8 cellular contexts compared by ENCODE assay signal in genomic region chr11:96338910-96339703, GRCh38. TPM values are rescaled to one million over a fixed set of nuclear protein-coding genes. Genes with fewer than 3 reads are reported as not detected.
DNase-seq lines count a peak whose midpoint lies in the region; ATAC-seq and TF ChIP-seq lines count a peak whose summit lies in the region.

No MANE protein-coding gene starts in this region.

- peak overlapping the region in 1 of 2 experiments; percentile 25 for H3K14ac ChIP-seq in mesenchymal stem cell (ENCODE audit: low read length in 2 of 2)

- POLR2A ChIA-PET in A673 (lab: Charles Lee; ENCODE audit: low non-redundant PET): interaction anchor here (0.7 kb wide), 1 partner anchor 63 kb away, joined by 3 read pairs; no protein-coding TSS in a partner anchor

- TF ChIP-seq CTCF in A673 (conservative IDR thresholded peaks at IDR 0.05; ENCODE audit: low read depth, low read length): no peak
- TF ChIP-seq CTCF in stomach (IDR thresholded peaks at IDR 0.05): no peak

- peak overlapping the region; percentile 85 for H2BK15ac ChIP-seq in mesenchymal stem cell (ENCODE audit: low read depth, poor library complexity, severe bottlenecking)

- H4K91ac ChIP-seq in mesenchymal stem cell (ENCODE audit: low read length): peak overlapping the region; percentile 93

- H3K9ac ChIP-seq in mesenchymal stem cell (ENCODE audit: low read length): peak overlapping the region; percentile 99

- H3K79me1 ChIP-seq in mesenchymal stem cell (replicated peaks; ENCODE audit: low read length, poor library complexity, severe bottlenecking): peaks cover 6% of the 10 kb centered on the region

- H3K23ac ChIP-seq in mesenchymal stem cell (ENCODE audit: low read length in 2 of 2): peak overlapping the region in 1 of 2 experiments; percentile 66

- H3K4ac ChIP-seq in mesenchymal stem cell (ENCODE audit: low read depth in 1 of 2, low read length in 2 of 2): peak overlapping the region; percentile 77 to 79

- H4K8ac ChIP-seq in mesenchymal stem cell (ENCODE audit: low read length): peak overlapping the region; percentile 83

- H3K27ac ChIP-seq in A673 (ENCODE audit: low read depth, low read length, poor library complexity, severe bottlenecking) (peak overlapping the region; percentile 36), mesenchymal stem cell (ENCODE audit: low read length, poor library complexity, severe bottlenecking) (peak overlapping the region; percentile 73), stomach (peak overlapping the region; percentile 79 to 90 (median 86))

- H3K4me2 ChIP-seq in mesenchymal stem cell (ENCODE audit: low read length, poor library complexity, severe bottlenecking): peak overlapping the region; percentile 35

- peak; percentile 32 for ATAC-seq in GM19043 (IDR thresholded peaks at IDR 0.05; ENCODE audit: low read depth, unreplicated experiment)
- peak; percentile 32 for ATAC-seq in HG03139 (IDR thresholded peaks at IDR 0.05; ENCODE audit: unreplicated experiment)

- CTCF ChIA-PET in A673 (lab: Charles Lee): interaction anchor here (0.6 kb wide), 1 partner anchor 16 kb away, joined by 6 read pairs; no protein-coding TSS in a partner anchor

- H3K4me1 ChIP-seq in A673 (ENCODE audit: insufficient read depth, low read length, poor library complexity, severe bottlenecking) (peaks cover 67% of the 10 kb centered on the region), mesenchymal stem cell (ENCODE audit: control insufficient read depth, insufficient read depth, low read depth, low read length) (peaks cover 18% of the 10 kb centered on the region), stomach (peaks cover 42 to 65% (median 55%) of the 10 kb centered on the region in 4 donors)

- H2BK12ac ChIP-seq in mesenchymal stem cell (ENCODE audit: low read length in 2 of 2): peak overlapping the region; percentile 29 to 75

- DNase-seq in A673 (ENCODE audit: low spot score) (no peak), cerebellum (ENCODE audit: low spot score) (peak; percentile 35), mesenchymal stem cell (peak; percentile 80), stomach (no peak), NCI-H526 (lab: John Stamatoyannopoulos, UW) (no peak)

- H3K18ac ChIP-seq in mesenchymal stem cell (ENCODE audit: low read depth in 1 of 2, low read length in 2 of 2): peak overlapping the region; percentile 88 to 91

- peak overlapping the region; percentile 58 for H2BK5ac ChIP-seq in mesenchymal stem cell (ENCODE audit: low read depth, low read length, poor library complexity, severe bottlenecking)

- TF ChIP-seq EP300 in stomach (IDR thresholded peaks at IDR 0.05): no peak

- 49% methylated on average over 11 of the region's 13 CpGs for WGBS in mesenchymal stem cell
- 14 to 26% (median 21%) methylated on average over 13 of the region's 13 CpGs for WGBS in stomach, 5 donors

- H3K27ac Mint-ChIP-seq in T-helper 1 cell treated with Interleukin-12 subunit alpha and Interleukin-12 subunit beta and Interleukin-4 antibody, amounts not matched to agents 30 μg/mL and 1 μg/mL, for 36 hours: peak overlapping the region; percentile 93

- no peaks in the 10 kb centered on the region for H3K9me3 Mint-ChIP-seq in T-helper 1 cell treated with Interleukin-12 subunit alpha and Interleukin-12 subunit beta and Interleukin-4 antibody, amounts not matched to agents 30 μg/mL and 1 μg/mL, for 36 hours

- H2AFZ ChIP-seq in mesenchymal stem cell (ENCODE audit: low read depth, low read length): no peak overlapping the region

- H3K4me3 Mint-ChIP-seq in T-helper 1 cell treated with Interleukin-12 subunit alpha and Interleukin-12 subunit beta and Interleukin-4 antibody, amounts not matched to agents 30 μg/mL and 1 μg/mL, for 36 hours: peak overlapping the region; percentile 97

- H3K27me3 ChIP-seq in A673 (replicated peaks; ENCODE audit: insufficient read depth, low read depth, low read length, poor library complexity) (no peaks in the 10 kb centered on the region), mesenchymal stem cell (ENCODE audit: control insufficient read depth in 1 of 2, insufficient read depth in 1 of 2, low read length in 2 of 2) (no peaks in the 10 kb centered on the region), stomach (no peaks in the 10 kb centered on the region)

- H3K4me1 Mint-ChIP-seq in T-helper 1 cell treated with Interleukin-12 subunit alpha and Interleukin-12 subunit beta and Interleukin-4 antibody, amounts not matched to agents 30 μg/mL and 1 μg/mL, for 36 hours (ENCODE audit: low read depth): peaks cover 70% of the 10 kb centered on the region

- H3K36me3 ChIP-seq in A673 (ENCODE audit: insufficient read depth, low read length, poor library complexity, severe bottlenecking) (no peaks in the 10 kb centered on the region), mesenchymal stem cell (ENCODE audit: control insufficient read depth in 1 of 2, insufficient read depth in 2 of 2, low read depth in 1 of 2, low read length in 2 of 2) (peaks cover 0 to 17% of the 10 kb centered on the region in 2 experiments), stomach (no peaks in the 10 kb centered on the region)

- no peak for TF ChIP-seq POLR2A in stomach (IDR thresholded peaks at IDR 0.05)

- no peaks in the 10 kb centered on the region for H3K9me3 ChIP-seq in A673 (ENCODE audit: low read depth, low read length, poor library complexity, severe bottlenecking)
- no peaks in the 10 kb centered on the region for H3K9me3 ChIP-seq in mesenchymal stem cell (ENCODE audit: control insufficient read depth, low read length)
- H3K9me3 ChIP-seq in stomach: no peaks in the 10 kb centered on the region

- BruUV-seq in A673 (replicated peaks; lab: Mats Ljungman, UMichigan): no TSS peak

- H3K27me3 Mint-ChIP-seq in T-helper 1 cell treated with Interleukin-12 subunit alpha and Interleukin-12 subunit beta and Interleukin-4 antibody, amounts not matched to agents 30 μg/mL and 1 μg/mL, for 36 hours (ENCODE audit: low read depth): no peaks in the 10 kb centered on the region

- peak overlapping the region; percentile 13 for H3K4me3 ChIP-seq in A673 (ENCODE audit: low read depth, low read length, poor library complexity, severe bottlenecking)
- H3K4me3 ChIP-seq in mesenchymal stem cell (ENCODE audit: insufficient read depth in 1 of 2, low read depth in 1 of 2, low read length in 2 of 2): peak overlapping the region; percentile 20 to 95
- peak overlapping the region; percentile 61 to 79 (median 66) for H3K4me3 ChIP-seq in stomach

- H3K36me3 Mint-ChIP-seq in T-helper 1 cell treated with Interleukin-12 subunit alpha and Interleukin-12 subunit beta and Interleukin-4 antibody, amounts not matched to agents 30 μg/mL and 1 μg/mL, for 36 hours (ENCODE audit: low read depth): peaks cover 18% of the 10 kb centered on the region

- peak overlapping the region; percentile 96 for H2BK120ac ChIP-seq in mesenchymal stem cell (ENCODE audit: low read depth, low read length)

- intact Hi-C loops in A673 (cut with micrococcal nuclease; ENCODE audit: unreplicated experiment): no loop called here
- intact Hi-C loops in stomach (cut with DNase I; ENCODE audit: low total_unique reads): no loop called here

- H2AK5ac ChIP-seq in mesenchymal stem cell (ENCODE audit: low read length, severe bottlenecking): peak overlapping the region; percentile 92

RNA-seq across cellular contexts. Expression of gene MAML2, which starts 3.9 kb away (rescaled TPM):
- total RNA-seq in A673 (2021) (6.4 and 7.9 TPM in 2 replicates), cerebellum (17.3 TPM), stomach (10 to 100 TPM in 4 of 5 donors, 1 to 10 TPM in 1; 7.8 to 22.8 (median 17.4) TPM)
- 33.4 TPM for polyA plus RNA-seq in mesenchymal stem cell (2013, experiment 1 of 2)
- 31.6 TPM for polyA plus RNA-seq in mesenchymal stem cell (2013, experiment 2 of 2)
- 1 to 10 TPM; 1.3 to 3.4 (median 3.0) TPM for polyA plus RNA-seq in stomach

RNA-seq across cellular contexts. Expression of gene CCDC82, which starts 50.6 kb away (rescaled TPM):
- total RNA-seq in A673 (2021): 30.5 and 33.1 TPM in 2 replicates
- 77.3 TPM for total RNA-seq in cerebellum
- polyA plus RNA-seq in mesenchymal stem cell (2013, experiment 1 of 2): 35.4 TPM
- polyA plus RNA-seq in mesenchymal stem cell (2013, experiment 2 of 2): 33.9 TPM
- 100 to 1,000 TPM in 1 of 5 donors, 10 to 100 TPM in 4; 41.7 to 188 (median 58.4) TPM for total RNA-seq in stomach
- polyA plus RNA-seq in stomach: 10 to 100 TPM; 12.0 to 16.5 (median 12.7) TPM

RNA-seq across cellular contexts. Expression of gene JRKL, which starts 50.7 kb away (rescaled TPM):
- total RNA-seq in A673 (2021) (11.0 and 12.7 TPM in 2 replicates), cerebellum (9.0 TPM), stomach (10 to 100 TPM in 1 of 5 donors, 1 to 10 TPM in 4; 3.3 to 11.9 (median 5.3) TPM)
- polyA plus RNA-seq in mesenchymal stem cell (2013, experiment 1 of 2): 7.6 TPM
- polyA plus RNA-seq in mesenchymal stem cell (2013, experiment 2 of 2): 8.0 TPM
- 1 to 10 TPM; 2.7 to 4.7 (median 4.0) TPM for polyA plus RNA-seq in stomach

Comparison
In these comparisons a context has a peak if more than half of its experiments do, and no peak if none do; other contexts are left out.
1. DNase-seq: peak in cerebellum (single experiment) and mesenchymal stem cell (single experiment); none in A673 (single experiment), stomach (single experiment) and NCI-H526 (0 of 2).
2. H3K27ac ChIP-seq: peak in every context shown above with its lines; median percentile 86 in stomach; 73 in mesenchymal stem cell; 36 in A673.
3. H3K4me3 ChIP-seq: peak in every context shown above with its lines; median percentile 66 in stomach; 58 in mesenchymal stem cell; 13 in A673.